24 cellular contexts compared by ENCODE assay signal in genomic region chr3:162507397-162507796, GRCh38.
A peak's percentile ranks its signal among the peaks of the same experiment; 100 is the strongest.
DNase-seq lines count a peak whose midpoint lies in the region; ATAC-seq and TF ChIP-seq lines count a peak whose summit lies in the region.
"Had no signal": no experiment of that assay in that cellular context is flagged by ENCODE, and none has a peak within 500 bp of the region (broad histone marks: within the 10 kb centered on the region; RNA-seq: fewer than 3 reads in every experiment).

No MANE protein-coding gene starts in this region.

- no peak overlapping the region for H4K91ac ChIP-seq in IMR-90 (ENCODE audit: insufficient read depth, low read depth, low read length)

- H3K27ac Mint-ChIP-seq in activated CD4-positive, alpha-beta T cell treated with anti-CD3 and anti-CD28 coated beads for 36 hours = no peak overlapping the region
- no peak overlapping the region for H3K27ac Mint-ChIP-seq in activated naive CD4-positive, alpha-beta T cell treated with anti-CD3 and anti-CD28 coated beads for 36 hours
- no peak overlapping the region for H3K27ac Mint-ChIP-seq in glutamatergic neuron (ENCODE audit: unreplicated experiment)
- H3K27ac Mint-ChIP-seq: CD4-positive, alpha-beta T cell; GM23338 had no signal

- H3K18ac ChIP-seq in IMR-90 (ENCODE audit: low read depth, low read length) = no peak overlapping the region

- H3K4ac ChIP-seq in IMR-90 (ENCODE audit: low read depth, low read length) = no peak overlapping the region

- H3K4me3 ChIP-seq in IMR-90 (ENCODE audit: insufficient read depth, low read depth, low read length) (no peak overlapping the region), choroid plexus epithelial cell (ENCODE audit: low read depth, low read length) (no peak overlapping the region), osteoblast (ENCODE audit: insufficient read depth, low read length) (no peak overlapping the region), tibial artery (no peak overlapping the region)
- H3K4me3 ChIP-seq: BLaER1, GM23338, HAP-1 had no signal

- CTCF ChIA-PET in IMR-90 (lab: Yijun Ruan, JAX) = no interaction called here
- CTCF ChIA-PET in activated CD4-positive, alpha-beta T cell treated with anti-CD3 and anti-CD28 coated beads for 36 hours (lab: Charles Lee) = no interaction called here
- CTCF ChIA-PET in activated naive CD4-positive, alpha-beta T cell treated with anti-CD3 and anti-CD28 coated beads for 36 hours (lab: Charles Lee) = no interaction called here

- no CpG with 5 or more reads among the region's 1 CpG for WGBS in IMR-90 (ENCODE audit: extremely low coverage in 2 of 2, insufficient read length in 1 of 2), 2 experiments

- H2AK5ac ChIP-seq in IMR-90 (ENCODE audit: low read depth, low read length) = no peak overlapping the region

- dilution Hi-C loops in IMR-90 (cut with HindIII; ENCODE audit: low sequenced_read_pairs, unreplicated experiment) = no loop called here

- H2BK15ac ChIP-seq in IMR-90 (ENCODE audit: low read depth, low read length) = no peak overlapping the region

- peak; percentile 46 for ATAC-seq in IMR-90 (ENCODE audit: low read depth)
- no peak for ATAC-seq in activated CD4-positive, alpha-beta T cell treated with anti-CD3 and anti-CD28 coated beads for 36 hours
- ATAC-seq: GM23338 had no signal

- no peaks in the 10 kb centered on the region for H3K79me2 ChIP-seq in osteoblast (ENCODE audit: insufficient read depth, low read length)

- no peak overlapping the region for H2BK5ac ChIP-seq in IMR-90 (ENCODE audit: low read depth, low read length, poor library complexity, severe bottlenecking)

- H3K4me3 Mint-ChIP-seq in activated CD4-positive, alpha-beta T cell treated with anti-CD3 and anti-CD28 coated beads for 36 hours = no peak overlapping the region
- no peak overlapping the region for H3K4me3 Mint-ChIP-seq in activated naive CD4-positive, alpha-beta T cell treated with anti-CD3 and anti-CD28 coated beads for 36 hours
- H3K4me3 Mint-ChIP-seq in glutamatergic neuron (ENCODE audit: unreplicated experiment) = no peak overlapping the region
- H3K4me3 Mint-ChIP-seq: CD4-positive, alpha-beta T cell; GM23338 had no signal

- no peaks in the 10 kb centered on the region for H3K9me1 ChIP-seq in IMR-90 (ENCODE audit: insufficient read depth, low read length)

- DNase-seq in ELR (ENCODE audit: low read depth) (peak; percentile 55), IMR-90 (peak; percentile 38), choroid plexus epithelial cell (ENCODE audit: low read depth) (peak; percentile 5), osteoblast (ENCODE audit: insufficient read length, low spot score, missing footprints) (no peak), tibial artery (no peak), glutamatergic neuron (no peak)
- DNase-seq in activated CD4-positive, alpha-beta T cell treated with anti-CD3 and anti-CD28 coated beads for 36 hours = no peak
- DNase-seq in activated naive CD4-positive, alpha-beta T cell treated with anti-CD3 and anti-CD28 coated beads for 36 hours = no peak
- DNase-seq: Caco-2; CD4-positive, alpha-beta T cell; DMS 273 treated with DMSO at 0.1 percent for 48 hours; DMS79 treated with DMSO at 0.1 percent for 48 hours; KG1; NCI-H1417; NCI-H1694 treated with DMSO at 0.1 percent for 48 hours; NCI-H2081 treated with DMSO at 0.1 percent for 48 hours; NCI-H2171 treated with DMSO at 0.1 percent for 48 hours; NCI-H446; NCI-H526; OCI-M1; Right ventricle myocardium superior had no signal

- no peak for TF ChIP-seq CTCF in IMR-90 (conservative IDR thresholded peaks at IDR 0.05; ENCODE audit: low read depth, low read length)
- no peak for TF ChIP-seq CTCF in choroid plexus epithelial cell (conservative IDR thresholded peaks at IDR 0.05; ENCODE audit: low read depth, low read length)
- TF ChIP-seq CTCF in osteoblast (IDR thresholded peaks at IDR 0.05; ENCODE audit: extremely low read depth, low read depth, low read length) = no peak
- no peak for TF ChIP-seq CTCF in tibial artery (IDR thresholded peaks at IDR 0.05)
- TF ChIP-seq CTCF in glutamatergic neuron (IDR thresholded peaks at IDR 0.05; ENCODE audit: partially characterized antibody, unreplicated experiment) = no peak

- no peaks in the 10 kb centered on the region for H3K79me1 ChIP-seq in IMR-90 (ENCODE audit: low read depth in 1 of 2, low read length in 2 of 2)

- no peaks in the 10 kb centered on the region for H3K36me3 Mint-ChIP-seq in activated CD4-positive, alpha-beta T cell treated with anti-CD3 and anti-CD28 coated beads for 36 hours (ENCODE audit: low read depth)
- no peaks in the 10 kb centered on the region for H3K36me3 Mint-ChIP-seq in activated naive CD4-positive, alpha-beta T cell treated with anti-CD3 and anti-CD28 coated beads for 36 hours (ENCODE audit: low read depth)
- H3K36me3 Mint-ChIP-seq in glutamatergic neuron (ENCODE audit: unreplicated experiment) = no peaks in the 10 kb centered on the region

- H4K20me1 ChIP-seq in IMR-90 (ENCODE audit: insufficient read depth, low read length) (no peaks in the 10 kb centered on the region), osteoblast (ENCODE audit: insufficient read depth, low read length) (no peaks in the 10 kb centered on the region)
- H4K20me1 ChIP-seq: BLaER1 had no signal

- H3K27ac ChIP-seq in IMR-90 (ENCODE audit: insufficient read depth, low read length) (no peak overlapping the region), osteoblast (ENCODE audit: low read depth, low read length) (no peak overlapping the region), tibial artery (no peak overlapping the region)
- H3K27ac ChIP-seq: BLaER1 had no signal

- no peak overlapping the region; a peak in 1 of 4 replicates for H4K8ac ChIP-seq in IMR-90 (ENCODE audit: low read depth in 2 of 2, low read length in 2 of 2)

- no peak overlapping the region for H3K23ac ChIP-seq in IMR-90 (ENCODE audit: low read depth, low read length)

- H3K27me3 ChIP-seq in IMR-90 (ENCODE audit: control insufficient read depth, insufficient read depth, low read length) = no peaks in the 10 kb centered on the region
- no peaks in the 10 kb centered on the region for H3K27me3 ChIP-seq in osteoblast (ENCODE audit: insufficient read depth, low read length)
- no peaks in the 10 kb centered on the region for H3K27me3 ChIP-seq in tibial artery
- H3K27me3 ChIP-seq: BLaER1 had no signal

- H3K56ac ChIP-seq in IMR-90 (ENCODE audit: extremely low read depth, insufficient read depth, low read length) = no peak overlapping the region

- no peaks in the 10 kb centered on the region for H3K9me3 Mint-ChIP-seq in activated CD4-positive, alpha-beta T cell treated with anti-CD3 and anti-CD28 coated beads for 36 hours (ENCODE audit: low read depth)
- H3K9me3 Mint-ChIP-seq in activated naive CD4-positive, alpha-beta T cell treated with anti-CD3 and anti-CD28 coated beads for 36 hours = peaks cover 10% of the 10 kb centered on the region
- H3K9me3 Mint-ChIP-seq in glutamatergic neuron (ENCODE audit: unreplicated experiment) = no peaks in the 10 kb centered on the region

- H3K9me3 ChIP-seq in IMR-90 (ENCODE audit: control insufficient read depth, insufficient read depth, low read length) (no peaks in the 10 kb centered on the region), osteoblast (ENCODE audit: low read depth, low read length) (no peaks in the 10 kb centered on the region), tibial artery (no peaks in the 10 kb centered on the region)
- H3K9me3 ChIP-seq: BLaER1, Caco-2, HAP-1 had no signal

- H3K27me3 Mint-ChIP-seq in activated CD4-positive, alpha-beta T cell treated with anti-CD3 and anti-CD28 coated beads for 36 hours = no peaks in the 10 kb centered on the region
- H3K27me3 Mint-ChIP-seq in activated naive CD4-positive, alpha-beta T cell treated with anti-CD3 and anti-CD28 coated beads for 36 hours (ENCODE audit: low read depth) = no peaks in the 10 kb centered on the region
- H3K27me3 Mint-ChIP-seq in glutamatergic neuron (ENCODE audit: unreplicated experiment) = no peaks in the 10 kb centered on the region
- H3K27me3 Mint-ChIP-seq: CD4-positive, alpha-beta T cell had no signal

- no peak overlapping the region for H2AK9ac ChIP-seq in IMR-90 (replicated peaks; ENCODE audit: low read depth, low read length, poor library complexity)

- no peak overlapping the region for H3K14ac ChIP-seq in IMR-90 (replicated peaks; ENCODE audit: low read depth, low read length)

- intact Hi-C loops in IMR-90 (cut with micrococcal nuclease) = no loop called here
- intact Hi-C loops in activated CD4-positive, alpha-beta T cell treated with anti-CD3 and anti-CD28 coated beads for 36 hours (cut with DNase I, micrococcal nuclease) = no loop called here
- intact Hi-C loops in tibial artery (cut with DNase I; ENCODE audit: low total_unique reads) = no loop called here
- intact Hi-C loops in activated naive CD4-positive, alpha-beta T cell treated with anti-CD3 and anti-CD28 coated beads for 36 hours (cut with micrococcal nuclease) = no loop called here

- no peak overlapping the region for H3K9ac ChIP-seq in IMR-90 (ENCODE audit: low read depth, low read length)
- H3K9ac ChIP-seq: BLaER1 had no signal

- TF ChIP-seq RAD21 in IMR-90 (IDR thresholded peaks at IDR 0.05; ENCODE audit: low read length) = no peak

- H2BK120ac ChIP-seq in IMR-90 (ENCODE audit: low read depth, low read length) = no peak overlapping the region

- H3K4me1 ChIP-seq in IMR-90 (ENCODE audit: control insufficient read depth, insufficient read depth, low read length) (no peaks in the 10 kb centered on the region), osteoblast (ENCODE audit: insufficient read depth, low read length) (peaks cover 3% of the 10 kb centered on the region), tibial artery (no peaks in the 10 kb centered on the region)
- H3K4me1 ChIP-seq: BLaER1, Caco-2, HAP-1 had no signal

- no peak for TF ChIP-seq POLR2A in IMR-90 (IDR thresholded peaks at IDR 0.05; ENCODE audit: low read depth, low read length)

- H4K5ac ChIP-seq in IMR-90 (ENCODE audit: low read depth, low read length) = no peak overlapping the region

- in situ Hi-C loops in IMR-90 (cut with MboI; ENCODE audit: low sequenced_read_pairs) = no loop called here

- H3K4me2 ChIP-seq in IMR-90 (ENCODE audit: low read depth, low read length) = no peak overlapping the region
- no peak overlapping the region for H3K4me2 ChIP-seq in osteoblast (ENCODE audit: insufficient read depth, low read length)
- H3K4me2 ChIP-seq: BLaER1, GM23338 had no signal

- no peak overlapping the region for H2BK20ac ChIP-seq in IMR-90 (ENCODE audit: low read depth, low read length)

- H3K36me3 ChIP-seq in IMR-90 (ENCODE audit: control insufficient read depth, insufficient read depth, low read length) = no peaks in the 10 kb centered on the region
- H3K36me3 ChIP-seq in osteoblast (ENCODE audit: insufficient read depth, low read length) = no peaks in the 10 kb centered on the region
- H3K36me3 ChIP-seq in tibial artery = no peaks in the 10 kb centered on the region
- H3K36me3 ChIP-seq: BLaER1, HAP-1 had no signal

- H3K4me1 Mint-ChIP-seq in activated CD4-positive, alpha-beta T cell treated with anti-CD3 and anti-CD28 coated beads for 36 hours = no peaks in the 10 kb centered on the region
- no peaks in the 10 kb centered on the region for H3K4me1 Mint-ChIP-seq in activated naive CD4-positive, alpha-beta T cell treated with anti-CD3 and anti-CD28 coated beads for 36 hours (ENCODE audit: low read depth)
- no peaks in the 10 kb centered on the region for H3K4me1 Mint-ChIP-seq in glutamatergic neuron (ENCODE audit: low read depth, unreplicated experiment)
- H3K4me1 Mint-ChIP-seq: GM23338 had no signal

- POLR2A ChIA-PET in IMR-90 (lab: Charles Lee; ENCODE audit: unreplicated experiment) = no interaction called here
- POLR2A ChIA-PET in activated CD4-positive, alpha-beta T cell treated with anti-CD3 and anti-CD28 coated beads for 36 hours (lab: Charles Lee) = no interaction called here

- H2AFZ ChIP-seq in IMR-90 (replicated peaks; ENCODE audit: low read length, poor library complexity) (no peak overlapping the region), osteoblast (ENCODE audit: low read length) (peak overlapping the region; percentile 38)
- H2AFZ ChIP-seq: GM23338 had no signal

- no TSS peak for BruUV-seq in IMR-90 (replicated peaks; lab: Mats Ljungman, UMichigan)

Comparison
In these comparisons a context has a peak if more than half of its experiments do, and no peak if none do; other contexts are left out.
1. DNase-seq: peak in ELR (single experiment), IMR-90 (single experiment) and choroid plexus epithelial cell (single experiment); none in osteoblast (single experiment), activated CD4-positive, alpha-beta T cell treated with anti-CD3 and anti-CD28 coated beads for 36 hours (single experiment), tibial artery (0 of 2), activated naive CD4-positive, alpha-beta T cell treated with anti-CD3 and anti-CD28 coated beads for 36 hours (single experiment) and glutamatergic neuron (single experiment).